ENCODE assay signal across 22 cellular contexts in the genomic region with DNA sequence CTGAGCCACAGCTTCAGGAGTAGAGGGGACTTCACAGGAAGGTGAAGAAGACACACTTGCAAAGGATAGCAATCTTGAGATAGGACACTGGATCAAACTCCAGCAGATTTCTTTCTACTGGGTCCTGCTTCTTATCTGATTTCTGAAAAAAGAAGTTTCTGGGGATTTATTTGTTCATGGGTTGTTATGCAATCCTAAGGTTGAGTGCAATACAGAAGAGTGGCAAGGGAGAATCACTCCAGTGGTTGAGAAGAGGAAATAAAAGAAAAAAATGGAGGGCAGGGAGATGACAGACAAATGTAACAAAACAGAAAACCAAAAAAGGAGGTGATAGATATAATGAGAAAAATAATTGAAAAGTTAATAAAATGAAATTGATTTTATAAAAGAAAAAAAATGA.
"Had no signal": no experiment of that assay in that cellular context is flagged by ENCODE, and none has a peak within 500 bp of the region (broad histone marks: within the 10 kb centered on the region; RNA-seq: fewer than 3 reads in every experiment).

No MANE protein-coding gene starts in this region.

- H3K4me3 ChIP-seq: esophagus muscularis mucosa, gastrocnemius medialis, left ventricle myocardium inferior, lower lobe of right lung, neural progenitor cell, pancreas had no signal

- FAIRE-seq: keratinocyte, pancreas, small intestine, urothelium cell line had no signal

- H3K9me3 ChIP-seq: esophagus muscularis mucosa, gastrocnemius medialis, left ventricle myocardium inferior, lower lobe of right lung, pancreas had no signal

- H3K27ac ChIP-seq: epithelial cell of prostate, esophagus muscularis mucosa, gastrocnemius medialis, left ventricle myocardium inferior, lower lobe of right lung, neural progenitor cell, pancreas had no signal

- H3K36me3 Mint-ChIP-seq: memory B cell; natural killer cell treated with Interleukin-12 subunit alpha and Interleukin-12 subunit beta and Interleukin-15 and Interleukin-18, amount 100 ng/mL, for 72 hours; neural progenitor cell had no signal

- H3K4me1 ChIP-seq: esophagus muscularis mucosa, gastrocnemius medialis, left ventricle myocardium inferior, pancreas had no signal

- H3K9me3 Mint-ChIP-seq: dendritic cell treated with granulocyte-macrophage colony-stimulating factor and Interleukin-4, amounts not matched to agents 40 ng/mL and 50 ng/mL, for 4 days; memory B cell; neural progenitor cell had no signal

- ATAC-seq: effector memory CD8-positive, alpha-beta T cell; gastrocnemius medialis; natural killer cell treated with Interleukin-12 subunit alpha and Interleukin-12 subunit beta and Interleukin-15 and Interleukin-18, amount 100 ng/mL, for 72 hours; pancreas; right cardiac atrium had no signal

- H3K36me3 ChIP-seq: esophagus muscularis mucosa, gastrocnemius medialis, left ventricle myocardium inferior, lower lobe of right lung, neural progenitor cell, pancreas had no signal

- H3K4me1 Mint-ChIP-seq: immature natural killer cell, memory B cell had no signal

- H3K4me3 Mint-ChIP-seq: dendritic cell treated with granulocyte-macrophage colony-stimulating factor and Interleukin-4, amounts not matched to agents 40 ng/mL and 50 ng/mL, for 4 days; effector memory CD8-positive, alpha-beta T cell; immature natural killer cell; memory B cell; natural killer cell treated with Interleukin-12 subunit alpha and Interleukin-12 subunit beta and Interleukin-15 and Interleukin-18, amount 100 ng/mL, for 72 hours; neural progenitor cell had no signal

- H3K27me3 ChIP-seq: esophagus muscularis mucosa, neural progenitor cell, pancreas had no signal

- H3K27me3 Mint-ChIP-seq: dendritic cell treated with granulocyte-macrophage colony-stimulating factor and Interleukin-4, amounts not matched to agents 40 ng/mL and 50 ng/mL, for 4 days; effector memory CD8-positive, alpha-beta T cell; memory B cell; natural killer cell treated with Interleukin-12 subunit alpha and Interleukin-12 subunit beta and Interleukin-15 and Interleukin-18, amount 100 ng/mL, for 72 hours; progenitor cell of endocrine pancreas had no signal

- DNase-seq: effector memory CD8-positive, alpha-beta T cell; gastrocnemius medialis; immature natural killer cell; left ventricle myocardium inferior; lower lobe of right lung; midbrain; occipital lobe; pancreas; right cardiac atrium; small intestine; stimulated activated CD4-positive, alpha-beta T cell treated with anti-CD3 and anti-CD28 coated beads, Interleukin-12 subunit alpha, Interleukin-12 subunit beta, amount 100 ng/mL, for 4 hours; stimulated activated naive CD4-positive, alpha-beta T cell treated with Interleukin-2 at 50 U/mL for 16 hours; trophoblast cell had no signal
